12 cellular contexts compared by ENCODE assay signal in genomic region chr14:102394717-102395378, GRCh38. TPM values are rescaled to one million over a fixed set of nuclear protein-coding genes. Genes with fewer than 3 reads are reported as not detected.
DNase-seq lines count a peak whose midpoint lies in the region; ATAC-seq lines count a peak whose summit lies in the region.
"Had no signal": no experiment of that assay in that cellular context is flagged by ENCODE, and none has a peak within 500 bp of the region (broad histone marks: within the 10 kb centered on the region; RNA-seq: fewer than 3 reads in every experiment).

No MANE protein-coding gene starts in this region.

- DNase-seq in activated T-cell treated with anti-CD3 and anti-CD28 coated beads, Interleukin-2, amount 50 U/mL, for 4 hours, result no peak
- no peak for DNase-seq in activated T-cell treated with anti-CD3 and anti-CD28 coated beads, Interleukin-2, amount 50 U/mL, for 1 hour
- DNase-seq in SKM-1 treated with dmso at 0.1 percent for 144 hours (lab: John Stamatoyannopoulos, UW; ENCODE audit: unreplicated experiment) (peak; percentile 48), DMS 273 (lab: John Stamatoyannopoulos, UW; ENCODE audit: unreplicated experiment) (no peak), COLO668 (lab: John Stamatoyannopoulos, UW; ENCODE audit: unreplicated experiment) (no peak)
- no peak for DNase-seq in effector memory CD4-positive, alpha-beta T cell
- DNase-seq: DMS153, MG63, pancreas, Peyer's patch had no signal

- H3K27me3 Mint-ChIP-seq in activated T-cell treated with anti-CD3 and anti-CD28 coated beads, Interleukin-2, amount 50 U/mL, for 4 hours (ENCODE audit: low read depth), result no peaks in the 10 kb centered on the region
- H3K27me3 Mint-ChIP-seq in stimulated activated naive CD8-positive, alpha-beta T cell treated with anti-CD3 and anti-CD28 coated beads, Interleukin-15, Interleukin-2, amounts not matched to agents 100 ng/mL and 50 ng/mL, for 24 hours, result no peaks in the 10 kb centered on the region

- H3K4me1 Mint-ChIP-seq in activated T-cell treated with anti-CD3 and anti-CD28 coated beads, Interleukin-2, amount 50 U/mL, for 4 hours (ENCODE audit: low read depth), result peaks cover 7% of the 10 kb centered on the region
- peaks cover 18% of the 10 kb centered on the region for H3K4me1 Mint-ChIP-seq in stimulated activated naive CD8-positive, alpha-beta T cell treated with anti-CD3 and anti-CD28 coated beads, Interleukin-15, Interleukin-2, amounts not matched to agents 100 ng/mL and 50 ng/mL, for 24 hours (ENCODE audit: low read depth)

- no peaks in the 10 kb centered on the region for H3K9me3 ChIP-seq in effector memory CD4-positive, alpha-beta T cell (ENCODE audit: control insufficient read depth, low read length)
- H3K9me3 ChIP-seq: MG63, pancreas had no signal

- H3K27me3 ChIP-seq in effector memory CD4-positive, alpha-beta T cell (replicated peaks; ENCODE audit: control insufficient read depth, insufficient read depth, low read length, poor library complexity, severe bottlenecking), result no peaks in the 10 kb centered on the region
- H3K27me3 ChIP-seq: MG63, pancreas, Peyer's patch had no signal

- ATAC-seq in activated T-cell treated with anti-CD3 and anti-CD28 coated beads, Interleukin-2, amount 50 U/mL, for 4 hours, result peak; percentile 59 to 66
- no peak for ATAC-seq in GM21367 (IDR thresholded peaks at IDR 0.05; ENCODE audit: unreplicated experiment)
- ATAC-seq: pancreas had no signal

- H3K27ac ChIP-seq in effector memory CD4-positive, alpha-beta T cell (ENCODE audit: insufficient read depth, low read length, poor library complexity, severe bottlenecking), result peak overlapping the region; percentile 39
- H3K27ac ChIP-seq: pancreas, Peyer's patch had no signal

- H3K4me1 ChIP-seq in effector memory CD4-positive, alpha-beta T cell (ENCODE audit: control insufficient read depth, insufficient read depth, low read length, poor library complexity, severe bottlenecking), result no peaks in the 10 kb centered on the region
- H3K4me1 ChIP-seq: pancreas, Peyer's patch had no signal

- peak overlapping the region; percentile 47 for H3K27ac Mint-ChIP-seq in stimulated activated naive CD8-positive, alpha-beta T cell treated with anti-CD3 and anti-CD28 coated beads, Interleukin-15, Interleukin-2, amounts not matched to agents 100 ng/mL and 50 ng/mL, for 24 hours

- no peaks in the 10 kb centered on the region for H3K36me3 ChIP-seq in effector memory CD4-positive, alpha-beta T cell (ENCODE audit: control insufficient read depth, insufficient read depth, low read length)
- H3K36me3 ChIP-seq: MG63, pancreas, Peyer's patch had no signal

- H3K4me3 Mint-ChIP-seq in activated T-cell treated with anti-CD3 and anti-CD28 coated beads, Interleukin-2, amount 50 U/mL, for 4 hours, result peak overlapping the region; percentile 39
- H3K4me3 Mint-ChIP-seq in stimulated activated naive CD8-positive, alpha-beta T cell treated with anti-CD3 and anti-CD28 coated beads, Interleukin-15, Interleukin-2, amounts not matched to agents 100 ng/mL and 50 ng/mL, for 24 hours, result peak overlapping the region; percentile 15

- H3K9me3 Mint-ChIP-seq in activated T-cell treated with anti-CD3 and anti-CD28 coated beads, Interleukin-2, amount 50 U/mL, for 4 hours, result peaks cover 9% of the 10 kb centered on the region
- peaks cover 4% of the 10 kb centered on the region for H3K9me3 Mint-ChIP-seq in stimulated activated naive CD8-positive, alpha-beta T cell treated with anti-CD3 and anti-CD28 coated beads, Interleukin-15, Interleukin-2, amounts not matched to agents 100 ng/mL and 50 ng/mL, for 24 hours

- H3K4me3 ChIP-seq in effector memory CD4-positive, alpha-beta T cell (ENCODE audit: insufficient read depth, low read depth, low read length, poor library complexity, severe bottlenecking), result no peak overlapping the region
- H3K4me3 ChIP-seq: MG63, pancreas, Peyer's patch had no signal

- H3K36me3 Mint-ChIP-seq in activated T-cell treated with anti-CD3 and anti-CD28 coated beads, Interleukin-2, amount 50 U/mL, for 4 hours (ENCODE audit: insufficient read depth), result peaks cover 17% of the 10 kb centered on the region
- H3K36me3 Mint-ChIP-seq in stimulated activated naive CD8-positive, alpha-beta T cell treated with anti-CD3 and anti-CD28 coated beads, Interleukin-15, Interleukin-2, amounts not matched to agents 100 ng/mL and 50 ng/mL, for 24 hours (ENCODE audit: low read depth), result peaks cover 26% of the 10 kb centered on the region

RNA-seq across cellular contexts. Expression of gene TECPR2, which starts 32.1 kb away (rescaled TPM):
- total RNA-seq in activated T-cell treated with anti-CD3 and anti-CD28 coated beads, Interleukin-2, amount 50 U/mL, for 4 hours, result 1 to 10 TPM; 5.5 to 6.7 (median 5.6) TPM

RNA-seq across cellular contexts. Expression of gene CINP, which starts 32.2 kb away (rescaled TPM):
- total RNA-seq in activated T-cell treated with anti-CD3 and anti-CD28 coated beads, Interleukin-2, amount 50 U/mL, for 4 hours, result 10 to 100 TPM; 57.7 to 63.9 (median 58.4) TPM
